1 cellular context compared by ENCODE assay signal in the genomic region with DNA sequence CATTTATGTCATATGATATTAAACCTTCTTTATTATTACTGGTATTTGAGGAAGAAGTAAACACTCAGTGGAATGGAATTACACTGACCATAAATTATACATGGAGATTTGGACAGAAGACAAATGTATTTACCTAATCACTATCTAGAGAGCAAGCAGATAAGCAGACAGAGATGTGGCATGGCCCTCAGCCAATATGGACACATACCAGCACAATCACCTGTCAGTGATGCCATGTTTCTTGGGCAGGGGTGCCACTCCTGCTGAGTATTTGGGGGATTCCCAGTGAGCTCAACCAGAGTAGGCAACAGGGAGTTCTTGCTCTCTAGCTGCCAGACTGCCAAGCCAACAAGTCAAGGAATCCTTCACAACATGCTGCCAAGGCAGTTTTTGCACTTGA.
TF ChIP-seq lines count a peak whose summit lies in the region.

No MANE protein-coding gene starts in this region.

TF ChIP-seq in SK-N-SH treated with all-trans-retinoic acid at 6 μM for 48 hours, 23 proteins besides CTCF, POLR2A, EP300 and RAD21:
- no peak for TF ChIP-seq TOX (CRISPR knock-in tag; IDR thresholded peaks at IDR 0.05; ENCODE audit: borderline replicate concordance)
- no peak for TF ChIP-seq ZFP3 (CRISPR knock-in tag; IDR thresholded peaks at IDR 0.05)
- TF ChIP-seq CSRNP3 (CRISPR knock-in tag; IDR thresholded peaks at IDR 0.05), result no peak
- TF ChIP-seq ZNF565 (CRISPR knock-in tag; conservative IDR thresholded peaks at IDR 0.05; ENCODE audit: low read depth), result no peak
- no peak for TF ChIP-seq ZC3H10 (CRISPR knock-in tag; IDR thresholded peaks at IDR 0.05)
- TF ChIP-seq, protein P1, sequence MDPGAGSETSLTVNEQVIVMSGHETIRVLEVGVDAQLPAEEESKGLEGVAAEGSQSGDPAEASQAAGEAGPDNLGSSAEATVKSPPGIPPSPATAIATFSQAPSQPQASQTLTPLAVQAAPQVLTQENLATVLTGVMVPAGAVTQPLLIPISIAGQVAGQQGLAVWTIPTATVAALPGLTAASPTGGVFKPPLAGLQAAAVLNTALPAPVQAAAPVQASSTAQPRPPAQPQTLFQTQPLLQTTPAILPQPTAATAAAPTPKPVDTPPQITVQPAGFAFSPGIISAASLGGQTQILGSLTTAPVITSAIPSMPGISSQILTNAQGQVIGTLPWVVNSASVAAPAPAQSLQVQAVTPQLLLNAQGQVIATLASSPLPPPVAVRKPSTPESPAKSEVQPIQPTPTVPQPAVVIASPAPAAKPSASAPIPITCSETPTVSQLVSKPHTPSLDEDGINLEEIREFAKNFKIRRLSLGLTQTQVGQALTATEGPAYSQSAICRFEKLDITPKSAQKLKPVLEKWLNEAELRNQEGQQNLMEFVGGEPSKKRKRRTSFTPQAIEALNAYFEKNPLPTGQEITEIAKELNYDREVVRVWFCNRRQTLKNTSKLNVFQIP (CRISPR knock-in tag; IDR thresholded peaks at IDR 0.05; ENCODE audit: borderline replicate concordance, low read depth), result no peak
- TF ChIP-seq SNAI2 (CRISPR knock-in tag; IDR thresholded peaks at IDR 0.05), result peak; percentile 65; the same call in 1 of the 2 replicates
- TF ChIP-seq TSHZ2 (CRISPR knock-in tag; IDR thresholded peaks at IDR 0.05), result 0 out of 2 replicates have a peak, but pooled peaks have one; percentile 26
- peak; percentile 90 for TF ChIP-seq ISL1 (CRISPR knock-in tag; IDR thresholded peaks at IDR 0.05)
- TF ChIP-seq TCF4 (CRISPR knock-in tag; IDR thresholded peaks at IDR 0.05; ENCODE audit: borderline replicate concordance), result 0 out of 2 replicates have a peak, but pooled peaks have one; percentile 36
